Comparison of ENCODE assay signal across 9 cellular contexts in genomic region chr13:42548731-42549554, GRCh38. TPM values are rescaled to one million over a fixed set of nuclear protein-coding genes. Genes with fewer than 3 reads are reported as not detected.
DNase-seq lines count a peak whose midpoint lies in the region; ATAC-seq and TF ChIP-seq lines count a peak whose summit lies in the region.
"Had no signal": no experiment of that assay in that cellular context is flagged by ENCODE, and none has a peak within 500 bp of the region (broad histone marks: within the 10 kb centered on the region; RNA-seq: fewer than 3 reads in every experiment).

No MANE protein-coding gene starts in this region.

- no peak for TF ChIP-seq EP300 in stomach (IDR thresholded peaks at IDR 0.05)

- TF ChIP-seq CTCF in CD14-positive monocyte (IDR thresholded peaks at IDR 0.05) (no peak), stomach (IDR thresholded peaks at IDR 0.05) (no peak), dorsolateral prefrontal cortex (IDR thresholded peaks at IDR 0.05 in 54 of 56, conservative IDR thresholded peaks at IDR 0.05 in 2 of 56; ENCODE audit: low read depth in 1 of 56, partially characterized antibody in 56 of 56) (no peak)

- peaks cover 0 to 4% (median 4%) of the 10 kb centered on the region in 3 donors for H3K27me3 Mint-ChIP-seq in CD14-positive monocyte (ENCODE audit: low read depth in 3 of 3)
- H3K27me3 Mint-ChIP-seq in central memory CD8-positive, alpha-beta T cell = peaks cover 18% of the 10 kb centered on the region

- no peak for DNase-seq in CD14-positive monocyte (ENCODE audit: low spot score)
- no peak for DNase-seq in central memory CD8-positive, alpha-beta T cell (ENCODE audit: low spot score in 2 of 2)
- DNase-seq in stomach = peak; percentile 26
- DNase-seq in dorsolateral prefrontal cortex = no peak
- DNase-seq in NK-92 treated with Interleukin-12 subunit alpha and Interleukin-12 subunit beta, amount 100 ng/mL, for 24 hours (lab: John Stamatoyannopoulos, UW) = no peak
- DNase-seq in activated effector memory CD4-positive, alpha-beta T cell treated with anti-CD3 and anti-CD28 coated beads, Interleukin-2, amount 50 U/mL, for 16 hours = no peak

- H3K27ac ChIP-seq in stomach = no peak overlapping the region
- H3K27ac ChIP-seq in dorsolateral prefrontal cortex = no peak overlapping the region

- no peaks in the 10 kb centered on the region for H3K36me3 Mint-ChIP-seq in CD14-positive monocyte
- no peaks in the 10 kb centered on the region for H3K36me3 Mint-ChIP-seq in central memory CD8-positive, alpha-beta T cell (ENCODE audit: insufficient read depth)

- H3K4me3 Mint-ChIP-seq in CD14-positive monocyte = peak overlapping the region in 1 of 2 donors; percentile 39
- H3K4me3 Mint-ChIP-seq in central memory CD8-positive, alpha-beta T cell = no peak overlapping the region

- WGBS in stomach, 5 donors = 30 to 53% (median 45%) methylated on average over 10 of the region's 10 CpGs

- H3K27me3 ChIP-seq in stomach = no peaks in the 10 kb centered on the region
- H3K27me3 ChIP-seq in dorsolateral prefrontal cortex = peaks cover 0 to 15% (median 0%) of the 10 kb centered on the region in 45 donors

- H3K9me3 ChIP-seq in stomach = no peaks in the 10 kb centered on the region

- peaks cover 17% of the 10 kb centered on the region for H3K4me1 Mint-ChIP-seq in CD14-positive monocyte
- H3K4me1 Mint-ChIP-seq in central memory CD8-positive, alpha-beta T cell = no peaks in the 10 kb centered on the region

- peak overlapping the region in 5 of 7 donors; percentile 8 to 82 (median 50) for H3K27ac Mint-ChIP-seq in CD14-positive monocyte
- no peak overlapping the region for H3K27ac Mint-ChIP-seq in central memory CD8-positive, alpha-beta T cell (ENCODE audit: low read depth)

- intact Hi-C loops in CD14-positive monocyte (cut with micrococcal nuclease) (no loop called here), stomach (cut with DNase I; ENCODE audit: low total_unique reads) (no loop called here), dorsolateral prefrontal cortex (cut with DNase I) (no loop called here)

- H3K9me3 Mint-ChIP-seq in CD14-positive monocyte = peaks cover 0 to 2% (median 0%) of the 10 kb centered on the region in 7 donors
- H3K9me3 Mint-ChIP-seq in central memory CD8-positive, alpha-beta T cell = no peaks in the 10 kb centered on the region

- no peak for TF ChIP-seq POLR2A in stomach (IDR thresholded peaks at IDR 0.05)

- H3K36me3 ChIP-seq in stomach = no peaks in the 10 kb centered on the region

- peaks cover 0 to 13% (median 4%) of the 10 kb centered on the region in 4 donors for H3K4me1 ChIP-seq in stomach

- H3K4me3 ChIP-seq in stomach = no peak overlapping the region
- no peak overlapping the region for H3K4me3 ChIP-seq in dorsolateral prefrontal cortex

- ATAC-seq in GM21367 (IDR thresholded peaks at IDR 0.05; ENCODE audit: unreplicated experiment) (peak; percentile 90), HG03558 (IDR thresholded peaks at IDR 0.05; ENCODE audit: extremely low read depth, unreplicated experiment) (peak; percentile 93)
- ATAC-seq in central memory CD8-positive, alpha-beta T cell (replicated peaks; ENCODE audit: extremely low read depth, poor library complexity, severe bottlenecking) = peak; percentile 57

RNA-seq across cellular contexts. Expression of gene TNFSF11, which starts 25.0 kb away (rescaled TPM):
- polyA plus RNA-seq in CD14-positive monocyte (not detected), stomach (under 1 TPM in 1 of 3 donors, not detected in 2; 0.13 TPM)
- total RNA-seq in stomach (under 1 TPM in 1 of 5 donors, not detected in 4; 0.55 TPM), dorsolateral prefrontal cortex (under 1 TPM in 2 of 120 experiments, not detected in 118; 0.28 to 0.64 TPM)
- total RNA-seq: subcutaneous adipose tissue had no signal
